In genomic region chr1:21705303-21705980, GRCh38 we compare ENCODE assay signal across 20 cellular contexts. TPM values are rescaled to one million over a fixed set of nuclear protein-coding genes. Genes with fewer than 3 reads are reported as not detected.
DNase-seq lines count a peak whose midpoint lies in the region; ATAC-seq and TF ChIP-seq lines count a peak whose summit lies in the region.
"Had no signal": no experiment of that assay in that cellular context is flagged by ENCODE, and none has a peak within 500 bp of the region (broad histone marks: within the 10 kb centered on the region; RNA-seq: fewer than 3 reads in every experiment).

No MANE protein-coding gene starts in this region.

- no peaks in the 10 kb centered on the region for H3K79me2 ChIP-seq in KMS-11 (ENCODE audit: insufficient read depth, low read depth)

- H3K36me3 ChIP-seq in CD4-positive, CD25-positive, alpha-beta regulatory T cell (ENCODE audit: control insufficient read depth, insufficient read depth, low read length), result peaks cover 71% of the 10 kb centered on the region
- H3K36me3 ChIP-seq in KMS-11 (ENCODE audit: insufficient read depth) (no peaks in the 10 kb centered on the region), endodermal cell (ENCODE audit: control insufficient read depth, insufficient read depth, low read length) (peaks cover 86% of the 10 kb centered on the region)
- H3K36me3 ChIP-seq: uterus had no signal

- ATAC-seq in CD4-positive, CD25-positive, alpha-beta regulatory T cell (ENCODE audit: low read depth in 2 of 2), result no peak
- no peak for ATAC-seq in GM19351 (IDR thresholded peaks at IDR 0.05; ENCODE audit: unreplicated experiment)
- ATAC-seq in HG03342 (IDR thresholded peaks at IDR 0.05; ENCODE audit: unreplicated experiment), result no peak
- ATAC-seq: HCT116, heart right ventricle had no signal

- TF ChIP-seq CTCF in KMS-11 (conservative IDR thresholded peaks at IDR 0.05; ENCODE audit: low read depth, low read length) (no peak), endodermal cell (conservative IDR thresholded peaks at IDR 0.05) (no peak)

- H3K4me3 Mint-ChIP-seq in CD4-positive, CD25-positive, alpha-beta regulatory T cell, result no peak overlapping the region
- no peak overlapping the region for H3K4me3 Mint-ChIP-seq in endodermal cell
- H3K4me3 Mint-ChIP-seq: CD14-positive monocyte had no signal

- peak overlapping the region; percentile 28 for H3K27ac ChIP-seq in CD4-positive, CD25-positive, alpha-beta regulatory T cell (ENCODE audit: insufficient read depth, low read length, poor library complexity, severe bottlenecking)
- H3K27ac ChIP-seq in KMS-11 (no peak overlapping the region), endodermal cell (ENCODE audit: low read depth, low read length) (peak overlapping the region; percentile 63)
- H3K27ac ChIP-seq: cardiac muscle cell, uterus had no signal

- H4K20me1 ChIP-seq in KMS-11 (ENCODE audit: insufficient read depth), result no peaks in the 10 kb centered on the region; the same call in 1 of the 2 replicates

- whole genome bisulfite sequencing in endodermal cell (ENCODE audit: insufficient coverage in 1 of 2, insufficient read length in 1 of 2), 2 experiments, result 66 to 74% methylated on average over 3 of the region's 4 CpGs

- H3K36me3 Mint-ChIP-seq in CD4-positive, CD25-positive, alpha-beta regulatory T cell, result peaks cover 42% of the 10 kb centered on the region
- H3K36me3 Mint-ChIP-seq in endodermal cell (ENCODE audit: low read depth), result peaks cover 36% of the 10 kb centered on the region

- H3K27me3 ChIP-seq in CD4-positive, CD25-positive, alpha-beta regulatory T cell (ENCODE audit: control insufficient read depth, insufficient read depth, low read length), result no peaks in the 10 kb centered on the region
- no peaks in the 10 kb centered on the region for H3K27me3 ChIP-seq in KMS-11 (ENCODE audit: insufficient read depth, low read depth)
- H3K27me3 ChIP-seq in endodermal cell (ENCODE audit: control insufficient read depth, insufficient read depth, low read length, poor library complexity, severe bottlenecking), result no peaks in the 10 kb centered on the region
- H3K27me3 ChIP-seq: cardiac muscle cell, heart right ventricle, spleen, uterus had no signal

- H3K4me3 ChIP-seq in CD4-positive, CD25-positive, alpha-beta regulatory T cell (ENCODE audit: low read depth, low read length), result no peak overlapping the region
- H3K4me3 ChIP-seq in KMS-11 (IDR thresholded peaks at IDR 0.05; ENCODE audit: insufficient read depth, low read depth, low read length) (no peak overlapping the region), endodermal cell (ENCODE audit: low read length) (no peak overlapping the region)
- H3K4me3 ChIP-seq: cardiac muscle cell, heart right ventricle, spleen, uterus had no signal

- H3K9me3 Mint-ChIP-seq in CD4-positive, CD25-positive, alpha-beta regulatory T cell, result no peaks in the 10 kb centered on the region
- no peaks in the 10 kb centered on the region for H3K9me3 Mint-ChIP-seq in endodermal cell
- H3K9me3 Mint-ChIP-seq: CD14-positive monocyte had no signal

- peaks cover 17 to 26% (median 18%) of the 10 kb centered on the region in 4 donors for H3K4me1 Mint-ChIP-seq in CD4-positive, CD25-positive, alpha-beta regulatory T cell
- H3K4me1 Mint-ChIP-seq in endodermal cell, result peaks cover 23% of the 10 kb centered on the region

- H3K9ac ChIP-seq in KMS-11, result no peak overlapping the region
- H3K9ac ChIP-seq in endodermal cell (ENCODE audit: extremely low read depth, low read length, poor library complexity, severe bottlenecking), result no peak overlapping the region

- no peaks in the 10 kb centered on the region for H3K9me3 ChIP-seq in CD4-positive, CD25-positive, alpha-beta regulatory T cell (ENCODE audit: control insufficient read depth in 2 of 2, low read length in 2 of 2)
- no peaks in the 10 kb centered on the region for H3K9me3 ChIP-seq in endodermal cell (ENCODE audit: control insufficient read depth, low read length)
- H3K9me3 ChIP-seq: heart right ventricle, spleen, uterus had no signal

- peak overlapping the region; percentile 87; the same call in 1 of the 2 replicates for H3K4me2 ChIP-seq in KMS-11

- no peaks in the 10 kb centered on the region for H3K4me1 ChIP-seq in CD4-positive, CD25-positive, alpha-beta regulatory T cell (ENCODE audit: control insufficient read depth, insufficient read depth, low read length, poor library complexity, severe bottlenecking)
- H3K4me1 ChIP-seq in KMS-11 (ENCODE audit: low read depth, poor library complexity, severe bottlenecking) (peaks cover 59% of the 10 kb centered on the region), endodermal cell (ENCODE audit: control insufficient read depth, insufficient read depth, low read length) (no peaks in the 10 kb centered on the region)
- H3K4me1 ChIP-seq: uterus had no signal

- no peak for TF ChIP-seq POLR2A in erythroblast (IDR thresholded peaks at IDR 0.05; ENCODE audit: low read length)

- DNase-seq in CD4-positive, CD25-positive, alpha-beta regulatory T cell, result no peak
- DNase-seq in endodermal cell (no peak), middle frontal gyrus (ENCODE audit: extremely low spot score, low spot score) (peak; percentile 40), NCI-H774 (lab: John Stamatoyannopoulos, UW) (no peak), erythroblast (lab: John Stamatoyannopoulos, UW) (no peak)
- DNase-seq: ACHN; activated naive CD4-positive, alpha-beta T cell; amniotic stem cell; heart right ventricle; Kasumi-1; NCI-H2107; NCI-H510A treated with DMSO at 0.1 percent for 48 hours; spleen; uterus had no signal

- H2AFZ ChIP-seq in KMS-11 (ENCODE audit: low read depth), result no peak overlapping the region

- H3K27ac Mint-ChIP-seq in CD4-positive, CD25-positive, alpha-beta regulatory T cell, result no peak overlapping the region
- H3K27ac Mint-ChIP-seq in endodermal cell, result peak overlapping the region; percentile 33

- no peaks in the 10 kb centered on the region for H3K27me3 Mint-ChIP-seq in CD4-positive, CD25-positive, alpha-beta regulatory T cell
- H3K27me3 Mint-ChIP-seq in endodermal cell (ENCODE audit: insufficient read depth), result no peaks in the 10 kb centered on the region

RNA-seq across cellular contexts. Expression of gene RAP1GAP, which starts 36.3 kb away (rescaled TPM):
- 0.84 TPM for total RNA-seq in CD4-positive, CD25-positive, alpha-beta regulatory T cell
- not detected for polyA plus RNA-seq in CD4-positive, CD25-positive, alpha-beta regulatory T cell
- total RNA-seq in endodermal cell, result 1 to 10 TPM; 8.0 to 8.2 TPM
- 5.2 TPM for polyA plus RNA-seq in endodermal cell (2013, experiment 1 of 2)
- polyA plus RNA-seq in endodermal cell (2013, experiment 2 of 2), result 5.8 TPM
- polyA plus RNA-seq: CD14-positive monocyte had no signal
